ENCODE assay signal across 1 cellular context in genomic region chr12:120194534-120195395, GRCh38.
TF ChIP-seq lines count a peak whose summit lies in the region.

TSS of gene GCN1 (minus strand) at chr12:120194715. CDS start at chr12:120194697, 18 bp downstream.

TF ChIP-seq in HepG2, 621 proteins besides CTCF, POLR2A, EP300 and RAD21 (continued from another document and continues in another):
- TF ChIP-seq PHB2 (IDR thresholded peaks at IDR 0.05; ENCODE audit: partially characterized antibody) (no peak), SETDB1 (CRISPR knock-in tag; IDR thresholded peaks at IDR 0.05; ENCODE audit: borderline replicate concordance) (no peak), ZNF883 (CRISPR knock-in tag; IDR thresholded peaks at IDR 0.05; ENCODE audit: not compliant biosample characterization) (peak; percentile 94), MLLT10 (CRISPR knock-in tag; IDR thresholded peaks at IDR 0.05) (no peak), FOXP4 (CRISPR knock-in tag; IDR thresholded peaks at IDR 0.05) (no peak), ZNF710 (CRISPR knock-in tag; IDR thresholded peaks at IDR 0.05; ENCODE audit: borderline replicate concordance) (peak; percentile 70), SRF (IDR thresholded peaks at IDR 0.05; ENCODE audit: low read depth, low read length) (no peak), MAFF (IDR thresholded peaks at IDR 0.05; ENCODE audit: low read depth, low read length) (no peak), KDM2A (CRISPR knock-in tag; IDR thresholded peaks at IDR 0.05; ENCODE audit: borderline replicate concordance, low read depth) (peak; percentile 94), SRSF4 (IDR thresholded peaks at IDR 0.05; ENCODE audit: low read depth, low read length, poor library complexity, severe bottlenecking) (no peak), FOXO1 (CRISPR knock-in tag; IDR thresholded peaks at IDR 0.05) (peak; percentile 13; the same call in 1 of the 2 replicates), SP1 (IDR thresholded peaks at IDR 0.05) (no peak), SP1 (CRISPR knock-in tag; IDR thresholded peaks at IDR 0.05) (peak; percentile 69), AGO1 (IDR thresholded peaks at IDR 0.05; ENCODE audit: low read depth, low read length, poor library complexity, severe bottlenecking) (peak; percentile 97), CBFB (CRISPR knock-in tag; IDR thresholded peaks at IDR 0.05) (peak; percentile 81), MYPOP (CRISPR knock-in tag; IDR thresholded peaks at IDR 0.05) (peak; percentile 85), ZNF772 (CRISPR knock-in tag; IDR thresholded peaks at IDR 0.05) (peak; percentile 72; the same call in 1 of the 2 replicates), ZNF441 (CRISPR knock-in tag; IDR thresholded peaks at IDR 0.05; ENCODE audit: borderline replicate concordance) (peak; percentile 90), ZSCAN30 (CRISPR knock-in tag; IDR thresholded peaks at IDR 0.05) (no peak; the same call in none of the 2 replicates), PAXIP1 (CRISPR knock-in tag; conservative IDR thresholded peaks at IDR 0.05) (peak; percentile 46), ZNF709 (CRISPR knock-in tag; IDR thresholded peaks at IDR 0.05) (no peak), ASH2L (IDR thresholded peaks at IDR 0.05; ENCODE audit: insufficient read length, low read depth, low read length) (peak; percentile 97), ZIK1 (CRISPR knock-in tag; IDR thresholded peaks at IDR 0.05; ENCODE audit: borderline replicate concordance, low read depth) (no peak; the same call in 1 of the 2 replicates), ATF7-NPFF (CRISPR knock-in tag; IDR thresholded peaks at IDR 0.05; ENCODE audit: low read depth) (peak; percentile 83; the same call in 1 of the 2 replicates), ZNF569 (CRISPR knock-in tag; IDR thresholded peaks at IDR 0.05; ENCODE audit: borderline replicate concordance) (no peak), EED (CRISPR knock-in tag; IDR thresholded peaks at IDR 0.05) (peak; percentile 86), KAT2B (IDR thresholded peaks at IDR 0.05; ENCODE audit: borderline replicate concordance, low read depth, low read length) (no peak), PHF5A (CRISPR knock-in tag; IDR thresholded peaks at IDR 0.05; ENCODE audit: low read depth, unreplicated experiment) (peak; percentile 66), RXRB (CRISPR knock-in tag; IDR thresholded peaks at IDR 0.05; ENCODE audit: borderline replicate concordance) (no peak; the same call in 1 of the 2 replicates), CREB1 (IDR thresholded peaks at IDR 0.05) (no peak; the same call in 1 of the 2 replicates), CREB1 (CRISPR knock-in tag; IDR thresholded peaks at IDR 0.05) (no peak), TP53 (CRISPR knock-in tag; conservative IDR thresholded peaks at IDR 0.05) (no peak), CREM (IDR thresholded peaks at IDR 0.05) (peak; percentile 23; the same call in 1 of the 2 replicates), CREM (CRISPR knock-in tag; IDR thresholded peaks at IDR 0.05) (no peak), ATF1 (CRISPR knock-in tag; IDR thresholded peaks at IDR 0.05) (no peak), SATB2 (CRISPR knock-in tag; IDR thresholded peaks at IDR 0.05) (no peak), ISX (CRISPR knock-in tag; conservative IDR thresholded peaks at IDR 0.05) (no peak; the same call in 1 of the 2 replicates), LRRFIP1 (CRISPR knock-in tag; conservative IDR thresholded peaks at IDR 0.05) (no peak), CCDC6 (CRISPR knock-in tag; IDR thresholded peaks at IDR 0.05) (peak; percentile 37; the same call in 1 of the 2 replicates), TAF1 (CRISPR knock-in tag; IDR thresholded peaks at IDR 0.05) (peak; percentile 95), ZNF841 (CRISPR knock-in tag; IDR thresholded peaks at IDR 0.05; ENCODE audit: borderline replicate concordance) (no peak), TOPORS (CRISPR knock-in tag; IDR thresholded peaks at IDR 0.05) (no peak), ATF2 (CRISPR knock-in tag; IDR thresholded peaks at IDR 0.05) (peak; percentile 67; the same call in 1 of the 2 replicates), ZNF557 (CRISPR knock-in tag; IDR thresholded peaks at IDR 0.05) (0 out of 2 replicates have a peak, but pooled peaks have one; percentile 17), ZNF770 (CRISPR knock-in tag; IDR thresholded peaks at IDR 0.05) (peak; percentile 79), ZBTB26 (CRISPR knock-in tag; IDR thresholded peaks at IDR 0.05; ENCODE audit: borderline replicate concordance) (no peak), TFE3 (CRISPR knock-in tag; IDR thresholded peaks at IDR 0.05) (peak; percentile 40; the same call in 1 of the 2 replicates)
